22 cellular contexts compared by ENCODE assay signal in the genomic region with DNA sequence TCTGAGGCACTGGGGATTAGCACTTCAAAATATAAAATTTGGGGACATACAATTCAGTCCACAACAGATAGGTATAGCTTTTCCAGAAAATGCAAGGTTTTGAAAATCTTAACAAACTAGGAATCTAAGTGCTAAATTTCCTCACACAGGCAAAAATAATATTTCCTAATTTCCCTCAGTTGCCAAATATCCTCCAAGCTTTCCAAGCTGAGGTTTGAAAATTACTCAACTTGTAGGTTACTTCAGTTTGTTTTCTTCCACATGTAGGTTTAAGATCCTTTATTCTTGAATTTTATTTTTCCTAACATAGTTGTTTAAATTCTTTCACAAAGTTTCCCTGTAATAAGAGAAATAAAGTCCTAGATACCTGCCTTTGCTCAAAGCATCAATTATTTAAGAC.
"Had no signal": no experiment of that assay in that cellular context is flagged by ENCODE, and none has a peak within 500 bp of the region (broad histone marks: within the 10 kb centered on the region; RNA-seq: fewer than 3 reads in every experiment).

No MANE protein-coding gene starts in this region.

- H3K4me1 ChIP-seq: esophagus squamous epithelium, foreskin keratinocyte, gastroesophageal sphincter, heart left ventricle, parathyroid adenoma, sigmoid colon, upper lobe of left lung, uterus had no signal

- H3K9me3 ChIP-seq: esophagus squamous epithelium, thoracic aorta, upper lobe of left lung, uterus had no signal

- DNase-seq: cortex of kidney; effector memory CD8-positive, alpha-beta T cell; erythroblast; esophagus squamous epithelium; foreskin keratinocyte; heart left ventricle; kidney; natural killer cell; sigmoid colon; stimulated activated CD4-positive, alpha-beta T cell treated with anti-CD3 and anti-CD28 coated beads, Interleukin-2, amount 100 ng/mL, for 24 hours; stimulated activated CD4-positive, alpha-beta T cell treated with anti-CD3 and anti-CD28 coated beads, Interleukin-4, amount 100 ng/mL, for 24 hours; stimulated activated naive CD4-positive, alpha-beta T cell treated with Interleukin-2 at 50 U/mL for 16 hours; upper lobe of left lung; uterus had no signal

- H3K4me3 ChIP-seq: esophagus squamous epithelium, gastroesophageal sphincter, heart left ventricle, hepatocyte, lung, sigmoid colon, thoracic aorta, tibial nerve, upper lobe of left lung, uterus had no signal

- ATAC-seq: effector memory CD8-positive, alpha-beta T cell; foreskin keratinocyte; gastroesophageal sphincter; heart left ventricle; left lobe of liver; natural killer cell; stimulated activated effector memory CD8-positive, alpha-beta T cell treated with anti-CD3 and anti-CD28 coated beads, Interleukin-12 subunit alpha, Interleukin-12 subunit beta, amount 100 ng/mL, for 72 hours had no signal

- H3K27ac ChIP-seq: esophagus squamous epithelium, foreskin keratinocyte, gastroesophageal sphincter, heart left ventricle, hepatocyte, parathyroid adenoma, sigmoid colon, thoracic aorta, tibial nerve, upper lobe of left lung, uterus had no signal

- H3K36me3 ChIP-seq: esophagus squamous epithelium, gastroesophageal sphincter, heart left ventricle, sigmoid colon, thoracic aorta, tibial nerve, upper lobe of left lung, uterus had no signal

- H3K27me3 ChIP-seq: esophagus squamous epithelium, foreskin keratinocyte, gastroesophageal sphincter, heart left ventricle, hepatocyte, sigmoid colon, tibial nerve, upper lobe of left lung, uterus had no signal
